In the genomic region with DNA sequence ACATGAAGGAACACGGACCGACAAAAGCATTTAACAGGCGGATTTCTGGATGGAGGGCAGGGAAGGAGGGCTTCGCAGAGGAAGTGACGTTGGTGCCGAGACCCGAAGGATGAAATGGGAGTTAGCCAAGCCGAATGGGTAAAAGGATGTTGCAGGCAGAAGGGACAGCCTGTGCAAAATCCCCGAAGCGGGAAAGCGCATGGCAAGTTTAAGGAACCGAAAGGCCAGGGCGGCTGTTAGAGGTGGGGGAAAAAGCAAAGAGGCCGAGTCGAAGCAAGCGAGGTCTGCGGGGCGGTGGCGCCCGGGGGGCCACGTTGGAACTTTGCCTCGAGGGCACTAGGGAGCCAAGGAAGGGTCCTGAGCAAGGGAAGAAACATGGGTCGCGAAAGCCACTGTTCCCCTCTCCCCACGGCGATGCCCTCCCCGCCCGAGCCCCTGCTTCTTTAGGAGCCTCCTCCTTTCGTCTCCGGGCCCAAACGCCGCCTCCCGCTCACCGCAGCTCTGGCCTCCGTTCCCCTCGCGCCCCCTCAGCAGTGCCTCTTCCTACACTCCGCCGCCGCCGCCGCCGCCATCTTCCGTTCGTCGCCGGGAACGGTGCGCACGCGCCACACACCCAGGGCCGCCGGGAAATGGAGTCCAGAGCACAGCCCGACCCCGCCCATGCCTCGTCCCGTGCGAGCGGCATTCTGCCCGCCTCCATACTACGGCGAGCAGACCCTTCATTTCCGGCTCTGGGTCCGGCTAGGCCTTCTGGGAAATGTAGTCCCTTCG, we compare ENCODE assay signal across 8 cellular contexts. TPM values are rescaled to one million over a fixed set of nuclear protein-coding genes. Genes with fewer than 3 reads are reported as not detected.
A peak's percentile ranks its signal among the peaks of the same experiment; 100 is the strongest.
DNase-seq lines count a peak whose midpoint lies in the region; ATAC-seq, FAIRE-seq and TF ChIP-seq lines count a peak whose summit lies in the region.

A gene (minus strand): TSS at position 584 of the 771 bp plus-strand sequence. CDS start 8,652 bp downstream, outside the sequence.

- H3K4me1 ChIP-seq in psoas muscle = peaks cover 5% of the 10 kb centered on the region

- intact Hi-C loops in T-helper 2 cell treated with Interferon-gamma antibody and Interleukin-4, amounts not matched to agents 100 ng/mL and 5 ng/mL, for 36 hours (cut with micrococcal nuclease) = loop anchor here (1.0 to 2.0 kb wide), 8 partner anchors 24 to 278 kb away; a partner anchor contains a TSS
- intact Hi-C loops in left ventricle myocardium superior (cut with micrococcal nuclease) (no loop called here), psoas muscle (cut with DNase I) (no loop called here)

- H3K4me3 ChIP-seq in psoas muscle = peak within 1 kb of the TSS; percentile 92

- H3K36me3 ChIP-seq in psoas muscle (ENCODE audit: insufficient read depth in 1 of 2, low read depth in 1 of 2) = peaks cover 0 to 24% of the 10 kb centered on the region in 2 donors

- 0% methylated on average over 50 to 65 of the region's 65 CpGs for WGBS in psoas muscle, 3 donors

- ATAC-seq in GM18498 (IDR thresholded peaks at IDR 0.05; ENCODE audit: unreplicated experiment) = peak; percentile 91
- peak; percentile 92 for ATAC-seq in HG02938 (IDR thresholded peaks at IDR 0.05; ENCODE audit: unreplicated experiment)
- ATAC-seq in left ventricle myocardium superior = peak; percentile 99
- peak; percentile 97 to 99 (median 98) for ATAC-seq in psoas muscle

- peak; percentile 94 for FAIRE-seq in urothelium cell line (lab: Jason Lieb, UNC)

- no peaks in the 10 kb centered on the region for H3K9me3 ChIP-seq in psoas muscle

- TF ChIP-seq CTCF in psoas muscle (IDR thresholded peaks at IDR 0.05) = no peak

- H3K27me3 ChIP-seq in psoas muscle (ENCODE audit: insufficient read depth in 3 of 3, low read length in 2 of 3) = peaks cover 0 to 8% (median 0%) of the 10 kb centered on the region in 3 donors

- H3K27ac ChIP-seq in psoas muscle = peak within 1 kb of the TSS; percentile 87

- DNase-seq in NCI-H187 treated with DMSO at 0.1 percent for 48 hours (lab: John Stamatoyannopoulos, UW) = peak; percentile 97
- DNase-seq in anterior cingulate cortex (lab: John Stamatoyannopoulos, UW) = peak; percentile 83 to 99 (median 98)
- peak; percentile 99 for DNase-seq in left ventricle myocardium superior
- DNase-seq in psoas muscle = peak; percentile 99
- peak; percentile 100 for DNase-seq in urothelium cell line (ENCODE audit: low spot score)

RNA-seq across cellular contexts. Expression of the gene that starts here (rescaled TPM):
- total RNA-seq in T-helper 2 cell treated with Interferon-gamma antibody and Interleukin-4, amounts not matched to agents 100 ng/mL and 5 ng/mL, for 36 hours = 99.9 and 106 TPM in 2 replicates
- 38.3 TPM for total RNA-seq in left ventricle myocardium superior
- total RNA-seq in psoas muscle = 10 to 100 TPM; 47.6 to 80.3 (median 56.8) TPM
- polyA plus RNA-seq in psoas muscle = 10 to 100 TPM; 27.6 to 37.3 (median 36.6) TPM

Comparison
In these comparisons a context has a peak if more than half of its experiments do, and no peak if none do; other contexts are left out.
1. Peak in every context shown above with its lines: DNase-seq, ATAC-seq, H3K4me3 ChIP-seq and H3K27ac ChIP-seq.